In the genomic region with DNA sequence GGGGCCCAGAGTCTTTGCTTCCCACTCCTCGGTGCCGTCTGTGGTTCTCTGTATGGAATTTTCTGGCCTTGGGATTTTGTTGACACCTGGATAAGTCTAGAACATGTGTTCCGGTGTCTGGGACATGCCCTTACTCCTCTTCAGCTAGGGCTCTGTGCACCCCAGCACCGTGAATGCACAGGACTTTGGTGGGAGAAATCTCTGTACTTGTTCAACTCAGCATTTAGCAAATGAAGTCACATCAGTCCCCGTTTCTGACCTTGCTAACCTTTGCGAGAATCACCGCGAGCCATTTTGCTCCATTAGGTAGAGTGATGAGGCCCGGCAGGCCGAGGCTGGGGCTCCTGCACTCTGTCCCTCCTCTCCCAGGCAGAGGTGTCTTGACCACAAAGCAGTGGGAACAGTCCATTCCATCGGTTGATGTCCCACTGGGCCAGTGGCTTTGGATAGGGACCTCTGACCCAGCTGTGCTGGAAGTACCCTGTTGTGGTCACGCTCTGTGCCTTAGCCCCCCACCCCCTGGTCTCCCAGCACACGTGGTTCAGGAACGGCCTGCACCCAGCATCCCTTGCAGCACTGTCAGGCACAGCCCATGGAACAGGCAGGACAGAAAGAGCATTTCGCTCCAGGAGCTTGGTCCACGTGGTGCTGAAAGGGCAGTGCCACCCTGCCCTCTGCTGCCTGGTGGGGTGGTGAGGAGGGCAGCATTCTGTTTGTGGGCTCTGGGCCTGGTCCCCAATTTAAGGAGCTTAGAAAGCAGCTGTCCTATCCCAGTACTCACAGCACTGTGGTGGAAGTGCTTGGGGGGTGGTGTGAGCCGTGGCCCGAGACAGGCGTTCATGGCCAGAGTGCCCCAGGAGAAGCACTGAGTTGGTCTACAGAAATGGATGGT, we compare ENCODE assay signal across 1 cellular context.
TF ChIP-seq lines count a peak whose summit lies in the region.

No MANE protein-coding gene starts in this region.

TF ChIP-seq in HepG2, 621 proteins besides CTCF, POLR2A, EP300 and RAD21 (continued from another document):
- TF ChIP-seq FUBP1 (CRISPR knock-in tag; IDR thresholded peaks at IDR 0.05; ENCODE audit: borderline replicate concordance) (no peak), PAXIP1 (CRISPR knock-in tag; conservative IDR thresholded peaks at IDR 0.05) (no peak), SNAPC4 (CRISPR knock-in tag; IDR thresholded peaks at IDR 0.05) (no peak), MXD4 (CRISPR knock-in tag; IDR thresholded peaks at IDR 0.05) (no peak), SMAD9 (CRISPR knock-in tag; IDR thresholded peaks at IDR 0.05) (no peak), CCAR2 (optimal IDR thresholded peaks at IDR 0.05; ENCODE audit: low read depth, low read length) (no peak), NCOR1 (IDR thresholded peaks at IDR 0.05; ENCODE audit: borderline replicate concordance, low read length) (no peak), ZNF772 (CRISPR knock-in tag; IDR thresholded peaks at IDR 0.05) (no peak), ZNF749 (CRISPR knock-in tag; IDR thresholded peaks at IDR 0.05; ENCODE audit: borderline replicate concordance) (no peak), ZNF142 (CRISPR knock-in tag; IDR thresholded peaks at IDR 0.05) (no peak), CENPX (CRISPR knock-in tag; IDR thresholded peaks at IDR 0.05) (no peak), ZBTB39 (CRISPR knock-in tag; IDR thresholded peaks at IDR 0.05) (no peak), MXD3 (CRISPR knock-in tag; IDR thresholded peaks at IDR 0.05) (no peak), TAF15 (IDR thresholded peaks at IDR 0.05; ENCODE audit: low read depth, low read length, poor library complexity, severe bottlenecking) (no peak), ZNF878 (CRISPR knock-in tag; IDR thresholded peaks at IDR 0.05) (no peak), FOXK2 (IDR thresholded peaks at IDR 0.05) (no peak)
